ENCODE assay signal across 10 cellular contexts in the genomic region with DNA sequence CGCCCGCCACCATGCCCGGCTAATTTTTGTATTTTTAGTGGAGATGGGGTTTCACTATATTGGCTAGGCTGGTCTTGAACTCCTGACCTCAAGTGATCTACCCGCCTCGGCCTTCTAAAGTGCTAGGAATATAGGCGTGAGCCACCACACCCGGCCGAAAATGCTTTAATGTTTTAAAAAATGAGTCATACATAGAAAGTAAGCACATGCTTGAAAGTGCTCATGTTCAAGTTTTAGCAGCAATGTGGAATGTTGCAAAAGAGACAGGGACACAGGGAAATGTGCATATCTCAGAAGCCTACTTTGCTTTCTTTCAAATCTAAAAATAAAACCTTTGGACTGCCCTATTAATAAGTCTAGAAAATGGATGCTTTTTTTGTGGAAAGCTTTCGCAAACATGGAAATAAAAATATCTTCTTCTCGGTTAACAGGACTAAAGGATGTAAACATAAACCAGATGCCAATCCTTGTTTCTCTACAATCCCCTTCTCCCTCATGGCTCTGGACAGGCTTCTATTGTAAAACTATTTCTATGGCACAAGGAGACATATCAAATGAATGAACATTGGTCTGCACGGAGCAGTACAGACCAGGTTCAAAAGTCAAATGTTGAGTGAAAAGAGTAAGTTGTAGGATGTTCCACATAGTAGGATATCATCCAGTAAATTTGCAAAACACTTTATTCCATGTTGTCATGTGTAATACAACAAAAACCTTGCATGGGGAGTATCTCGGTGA. TPM values are rescaled to one million over a fixed set of nuclear protein-coding genes. Genes with fewer than 3 reads are reported as not detected.
DNase-seq lines count a peak whose midpoint lies in the region; ATAC-seq, FAIRE-seq and TF ChIP-seq lines count a peak whose summit lies in the region.
"Had no signal": no experiment of that assay in that cellular context is flagged by ENCODE, and none has a peak within 500 bp of the region (broad histone marks: within the 10 kb centered on the region; RNA-seq: fewer than 3 reads in every experiment).

No MANE protein-coding gene starts in this region.

- peaks cover 5% of the 10 kb centered on the region; the same call in 1 of the 2 replicates for H4K20me1 ChIP-seq in K562 (replicated peaks; ENCODE audit: control insufficient read depth, insufficient read depth, low read length)

- H3K27me3 ChIP-seq in ACC112 (ENCODE audit: insufficient read depth, low read length) (no peaks in the 10 kb centered on the region), K562 (ENCODE audit: control insufficient read depth in 2 of 2, insufficient read depth in 2 of 2, low read length in 2 of 2) (no peaks in the 10 kb centered on the region), lower lobe of right lung (ENCODE audit: low read depth) (no peaks in the 10 kb centered on the region), aorta (ENCODE audit: control insufficient read depth in 1 of 2, insufficient read depth in 2 of 2, low read length in 1 of 2) (no peaks in the 10 kb centered on the region)

- intact Hi-C loops in K562 (cut with micrococcal nuclease): no loop called here
- intact Hi-C loops in lower lobe of right lung (cut with DNase I): no loop called here
- intact Hi-C loops in aorta (cut with DNase I): no loop called here

- no peak for TF ChIP-seq EP300 in K562 (IDR thresholded peaks at IDR 0.05; ENCODE audit: low read length)

- ATAC-seq in K562 (peak; percentile 52), lower lobe of right lung (peak; percentile 72 to 84), aorta (ENCODE audit: low FRiP score) (no peak), HG02970 (IDR thresholded peaks at IDR 0.05; ENCODE audit: low FRiP score, unreplicated experiment) (no peak)

- H3K4me2 ChIP-seq in K562 (ENCODE audit: insufficient read depth, low read length): peak overlapping the region; percentile 44; the same call in 1 of the 2 replicates

- H3K27ac ChIP-seq in ACC112 (ENCODE audit: low read depth, low read length) (peak overlapping the region; percentile 53), K562 (ENCODE audit: extremely low read depth, low read depth, low read length) (peak overlapping the region; percentile 66; the same call in 1 of the 3 replicates), lower lobe of right lung (peak overlapping the region; percentile 36), aorta (ENCODE audit: low read depth in 1 of 2, low read length in 2 of 2) (no peak overlapping the region)

- 38% methylated on average over 10 of the region's 12 CpGs for WGBS in K562 (ENCODE audit: insufficient coverage, low coverage, missing lambda C conversion rate)
- WGBS in aorta, 2 donors: 22 to 56% methylated on average over 12 of the region's 12 CpGs

- H3K4me1 ChIP-seq in ACC112 (ENCODE audit: control insufficient read depth, insufficient read depth, low read length, unreplicated experiment): peaks cover 9% of the 10 kb centered on the region
- peaks cover 8 to 12% of the 10 kb centered on the region in 2 experiments; a peak in 4 of 5 replicates for H3K4me1 ChIP-seq in K562 (replicated peaks in 1 of 2; ENCODE audit: control insufficient read depth in 2 of 2, insufficient read depth in 2 of 2, low read length in 2 of 2)
- H3K4me1 ChIP-seq in lower lobe of right lung: peaks cover 33% of the 10 kb centered on the region
- peaks cover 0 to 1% of the 10 kb centered on the region in 2 donors for H3K4me1 ChIP-seq in aorta (ENCODE audit: control insufficient read depth in 1 of 2, insufficient read depth in 2 of 2, low read length in 2 of 2)

- H2AFZ ChIP-seq in ACC112 (ENCODE audit: low read length, unreplicated experiment) (no peak overlapping the region), K562 (ENCODE audit: low read depth, low read length) (no peak overlapping the region)

- H3K9me1 ChIP-seq in K562 (ENCODE audit: control insufficient read depth, insufficient read depth, low read length): no peaks in the 10 kb centered on the region

- H3K79me2 ChIP-seq in ACC112 (ENCODE audit: control insufficient read depth, insufficient read depth, low read length, unreplicated experiment) (peaks cover 32% of the 10 kb centered on the region), K562 (ENCODE audit: control insufficient read depth, insufficient read depth, low read length) (peaks cover 80% of the 10 kb centered on the region)

- TF ChIP-seq RAD21 in K562 (CRISPR knock-in tag; conservative IDR thresholded peaks at IDR 0.05 in 1 of 2, IDR thresholded peaks at IDR 0.05 in 1 of 2): no peak

- POLR2A ChIA-PET in K562 (lab: Yijun Ruan, JAX): interaction anchor here (1.1 to 4.0 kb wide), 3 partner anchors 10 to 13 kb away, joined by 3 to 11 read pairs (median 6); no protein-coding TSS in a partner anchor

- H3K4me3 ChIP-seq in ACC112 (ENCODE audit: low read depth, low read length): no peak overlapping the region
- H3K4me3 ChIP-seq in K562: no peak overlapping the region
- no peak overlapping the region for H3K4me3 ChIP-seq in lower lobe of right lung
- no peak overlapping the region for H3K4me3 ChIP-seq in aorta (ENCODE audit: low read length in 2 of 2)
- H3K4me3 ChIP-seq: dorsolateral prefrontal cortex had no signal

- no peak for TF ChIP-seq CTCF in K562 (IDR thresholded peaks at IDR 0.05 in 2 of 3, conservative IDR thresholded peaks at IDR 0.05 in 1 of 3; ENCODE audit: insufficient read depth in 2 of 3, low read depth in 1 of 3, low read length in 3 of 3)
- TF ChIP-seq CTCF in lower lobe of right lung (IDR thresholded peaks at IDR 0.05): no peak

- no peak for FAIRE-seq in K562 (lab: Jason Lieb, UNC)
- no peak for FAIRE-seq in GM12891 (lab: Jason Lieb, UNC)
- FAIRE-seq: H1 had no signal

- no peak for TF ChIP-seq POLR2A in K562 (conservative IDR thresholded peaks at IDR 0.05)
- no peak for TF ChIP-seq POLR2A in GM12891 (IDR thresholded peaks at IDR 0.05; ENCODE audit: low read depth, low read length)

- in situ Hi-C loops in K562 (cut with MboI): no loop called here

- no peaks in the 10 kb centered on the region for H3K36me3 ChIP-seq in ACC112 (ENCODE audit: insufficient read depth, low read length)
- peaks cover 56% of the 10 kb centered on the region; the same call in 2 of the 3 replicates for H3K36me3 ChIP-seq in K562 (ENCODE audit: control insufficient read depth, insufficient read depth, low read length)
- H3K36me3 ChIP-seq in lower lobe of right lung: peaks cover 5% of the 10 kb centered on the region
- H3K36me3 ChIP-seq in aorta (ENCODE audit: control insufficient read depth in 1 of 2, insufficient read depth in 2 of 2, low read length in 1 of 2): no peaks in the 10 kb centered on the region

- BruUV-seq in K562 (replicated peaks; lab: Mats Ljungman, UMichigan): no TSS peak

- H3K9ac ChIP-seq in K562 (ENCODE audit: insufficient read depth in 1 of 2, low read depth in 2 of 2, low read length in 2 of 2): no peak overlapping the region

- DNase-seq in HCEC 1CT (peak; percentile 68), K562 (ENCODE audit: extremely low read depth in 1 of 4, low spot score in 3 of 4) (peak in 2 of 4 experiments; percentile 4 to 35), lower lobe of right lung (no peak), cerebellar nuclear complex (lab: John Stamatoyannopoulos, UW) (no peak), aorta (no peak), GM12891 (ENCODE audit: insufficient read length, low spot score) (no peak)
- DNase-seq: dorsolateral prefrontal cortex had no signal

- CTCF ChIA-PET in K562 (lab: Yijun Ruan, JAX; ENCODE audit: low intra/inter-chr PET ratio): no interaction called here

- H3K9me3 ChIP-seq in K562 (replicated peaks; ENCODE audit: control insufficient read depth, insufficient read depth, low read depth, low read length) (no peaks in the 10 kb centered on the region), lower lobe of right lung (no peaks in the 10 kb centered on the region), aorta (ENCODE audit: control insufficient read depth, low read length) (no peaks in the 10 kb centered on the region)

TF ChIP-seq in K562, 482 proteins besides CTCF, POLR2A, EP300 and RAD21 (continues in another document):
- peak; percentile 41; the same call in 1 of the 2 replicates for TF ChIP-seq FOSL1 (tag; conservative IDR thresholded peaks at IDR 0.05)
- no peak for TF ChIP-seq ERF (CRISPR knock-in tag; IDR thresholded peaks at IDR 0.05)
- 0 out of 2 replicates have a peak, but pooled peaks have one; percentile 18 for TF ChIP-seq JUND (IDR thresholded peaks at IDR 0.05; ENCODE audit: borderline replicate concordance, low read depth, low read length)
- TF ChIP-seq JUND (tag; IDR thresholded peaks at IDR 0.05; ENCODE audit: borderline replicate concordance, low read depth, low read length): no peak

TF ChIP-seq in GM12891, 5 proteins besides CTCF, POLR2A, EP300 and RAD21:
- TF ChIP-seq SPI1 (IDR thresholded peaks at IDR 0.05; ENCODE audit: low read depth, low read length) (no peak), PAX5 (IDR thresholded peaks at IDR 0.05; ENCODE audit: insufficient read depth, low read length, severe bottlenecking) (no peak), POU2F2 (IDR thresholded peaks at IDR 0.05; ENCODE audit: low read depth, low read length) (no peak), TAF1 (IDR thresholded peaks at IDR 0.05; ENCODE audit: low read depth, low read length) (no peak), POLR2AphosphoS5 (IDR thresholded peaks at IDR 0.05; ENCODE audit: low read depth, low read length) (no peak)
TF ChIP-seq in GM12891: peak in this region for 0.

RNA-seq across cellular contexts. Expression of gene MECP2, which starts 15.0 kb away (rescaled TPM):
- 194 and 293 TPM in 2 replicates for total RNA-seq in K562 (2011; cell fraction: chromatin; rRNA removed; ENCODE audit: low replicate concordance)
- total RNA-seq in K562 (2011; cell fraction: nucleolus; rRNA removed): 88.6 and 110 TPM in 2 replicates
- 202 and 316 TPM in 2 replicates for total RNA-seq in K562 (2011; cell fraction: nucleoplasm; rRNA removed)
- total RNA-seq in K562 (2014; rRNA removed) (36.6 and 52.6 TPM in 2 replicates), K562 (2014; rRNA removed; fragmentation: Illumina TruSeq; extraction: Trizol) (34.2 and 45.6 TPM in 2 replicates), K562 (2015; rRNA removed; fragmentation: Illumina TruSeq; extraction: Trizol) (30.0 and 32.1 TPM in 2 replicates), K562 (2021) (48.1 and 50.9 TPM in 2 replicates), lower lobe of right lung (57.6 TPM), aorta (10 to 100 TPM; 73.5 to 80.7 TPM)
- polyA plus RNA-seq in K562 (2011; rRNA removed) (23.8 and 27.8 TPM in 2 replicates), K562 (2014; fragmentation: Illumina TruSeq; extraction: Trizol) (30.2 and 30.5 TPM in 2 replicates), K562 (2014; fragmentation: Nextera tagmentation; extraction: Ambion mirVana) (1 to 10 TPM; 2.1 to 2.3 TPM), K562 (2014; rRNA removed) (32.7 and 33.0 TPM in 2 replicates), aorta (10 to 100 TPM; 10.4 to 24.9 TPM)
- polyA plus RNA-seq in K562 (2011; cell fraction: cytosol; rRNA removed): 10.0 and 12.9 TPM in 2 replicates
- 28.1 and 31.4 TPM in 2 replicates for polyA plus RNA-seq in K562 (2011; cell fraction: nucleus; rRNA removed)
- 21.0 and 24.8 TPM in 2 replicates for polyA plus RNA-seq in K562 (2012)
- 54.3 and 62.1 TPM in 2 replicates for polyA minus RNA-seq in K562 (2011; rRNA and poly(A)+ RNA removed)
- 11.3 and 19.4 TPM in 2 replicates for polyA minus RNA-seq in K562 (2011; cell fraction: cytosol; rRNA and poly(A)+ RNA removed)
- polyA minus RNA-seq in K562 (2011; cell fraction: nucleus; rRNA and poly(A)+ RNA removed): 30.7 and 48.5 TPM in 2 replicates
- 13.4 TPM for polyA plus RNA-seq in GM12891 (2012; ENCODE audit: low read depth, missing spikeins)

Comparison
In these comparisons a context has a peak if more than half of its experiments do, and no peak if none do; other contexts are left out.
1. H3K27ac ChIP-seq: peak in ACC112 (single experiment), K562 (single experiment) and lower lobe of right lung (single experiment); none in aorta (0 of 2).
2. ATAC-seq: peak in K562 (single experiment) and lower lobe of right lung (2 of 2); none in aorta (single experiment) and HG02970 (single experiment).